Comparison of ENCODE assay signal across 15 cellular contexts in genomic region chr15:31400222-31400927, GRCh38.
DNase-seq lines count a peak whose midpoint lies in the region; ATAC-seq, FAIRE-seq and TF ChIP-seq lines count a peak whose summit lies in the region.
"Had no signal": no experiment of that assay in that cellular context is flagged by ENCODE, and none has a peak within 500 bp of the region (broad histone marks: within the 10 kb centered on the region; RNA-seq: fewer than 3 reads in every experiment).

No MANE protein-coding gene starts in this region.

- no peaks in the 10 kb centered on the region for H4K20me1 ChIP-seq in keratinocyte (ENCODE audit: control insufficient read depth, extremely low read depth, insufficient read depth, low read length)

- H3K4me1 Mint-ChIP-seq in activated T-helper 17 cell treated with anti-CD3 and anti-CD28 coated beads, Interleukin-2, amount 50 U/mL, for 72 hours: peaks cover 3% of the 10 kb centered on the region
- H3K4me1 Mint-ChIP-seq in Calu3 (ENCODE audit: low read depth, unreplicated experiment): peaks cover 4% of the 10 kb centered on the region

- H3K9me3 ChIP-seq in A549 (0 out of 3 replicates have a peak, but pooled peaks cover 6% of the 10 kb centered on the region), keratinocyte (ENCODE audit: control insufficient read depth, low read depth, low read length) (no peaks in the 10 kb centered on the region)
- H3K9me3 ChIP-seq: body of pancreas had no signal

- no peaks in the 10 kb centered on the region for H3K36me3 ChIP-seq in keratinocyte (ENCODE audit: control insufficient read depth in 2 of 2, extremely low read depth in 1 of 2, insufficient read depth in 2 of 2, low read length in 2 of 2)

- TF ChIP-seq EP300 in A549 (IDR thresholded peaks at IDR 0.05): no peak

- CTCF ChIA-PET in A549 (lab: Yijun Ruan, JAX): interaction anchor here (0.7 to 2.3 kb wide), 3 partner anchors 12 to 88 kb away, joined by 4 to 8 read pairs (median 5); no protein-coding TSS in a partner anchor
- CTCF ChIA-PET in Calu3 (lab: Charles Lee): no interaction called here

- no peaks in the 10 kb centered on the region for H3K27me3 Mint-ChIP-seq in activated T-helper 17 cell treated with anti-CD3 and anti-CD28 coated beads, Interleukin-2, amount 50 U/mL, for 72 hours
- H3K27me3 Mint-ChIP-seq in Calu3 (ENCODE audit: unreplicated experiment): no peaks in the 10 kb centered on the region
- H3K27me3 Mint-ChIP-seq: activated B cell treated with CpG ODN at 0.5 μM for 24 hours had no signal

- dilution Hi-C loops in keratinocyte (cut with MboI; ENCODE audit: extremely low pct_ligation_motif_present, low sequenced_read_pairs): no loop called here

- no peak for DNase-seq in A549 (ENCODE audit: low read depth in 1 of 2, low spot score in 1 of 2)
- peak; percentile 12 for DNase-seq in GM10266 (ENCODE audit: extremely low spot score)
- no peak for DNase-seq in keratinocyte (ENCODE audit: low read depth, low spot score)
- DNase-seq in NCI-H128 (lab: John Stamatoyannopoulos, UW; ENCODE audit: unreplicated experiment): no peak
- no peak for DNase-seq in Calu3
- DNase-seq in G401 (ENCODE audit: low spot score): no peak
- DNase-seq: activated B cell treated with CpG ODN at 0.5 μM for 24 hours, body of pancreas, GOT3, hypothalamus, NCI-H748 treated with DMSO at 0.1 percent for 48 hours, retina had no signal

- no peak for TF ChIP-seq RAD21 in A549 (conservative IDR thresholded peaks at IDR 0.05 in 1 of 2, IDR thresholded peaks at IDR 0.05 in 1 of 2)

- peaks cover 45% of the 10 kb centered on the region for H3K4me1 ChIP-seq in A549
- H3K4me1 ChIP-seq in keratinocyte (ENCODE audit: control insufficient read depth, extremely low read depth, insufficient read depth, low read length): peaks cover 59% of the 10 kb centered on the region

- H3K9me1 ChIP-seq in keratinocyte (ENCODE audit: control insufficient read depth, extremely low read depth, insufficient read depth, low read length): no peaks in the 10 kb centered on the region

- intact Hi-C loops in Calu3 (cut with micrococcal nuclease; ENCODE audit: unreplicated experiment): no loop called here

- BruUV-seq in Calu3 (replicated peaks; lab: Mats Ljungman, UMichigan): no TSS peak

- peak overlapping the region; percentile 68 for H2AFZ ChIP-seq in keratinocyte (ENCODE audit: control insufficient read depth, low read length)

- in situ Hi-C loops in G401 (cut with HindIII; ENCODE audit: low sequenced_read_pairs): no loop called here

- H3K27ac ChIP-seq in A549 (peak overlapping the region; percentile 14 to 90; a peak in 3 of 6 replicates), keratinocyte (ENCODE audit: control insufficient read depth, insufficient read depth, low read length) (peak overlapping the region; percentile 79)
- H3K27ac ChIP-seq: body of pancreas had no signal

- no peaks in the 10 kb centered on the region for H3K9me3 Mint-ChIP-seq in activated T-helper 17 cell treated with anti-CD3 and anti-CD28 coated beads, Interleukin-2, amount 50 U/mL, for 72 hours
- no peaks in the 10 kb centered on the region for H3K9me3 Mint-ChIP-seq in Calu3 (ENCODE audit: low read depth, unreplicated experiment)
- H3K9me3 Mint-ChIP-seq: activated B cell treated with CpG ODN at 0.5 μM for 24 hours had no signal

- no peak for TF ChIP-seq POLR2A in A549 (IDR thresholded peaks at IDR 0.05; ENCODE audit: low read length)

- WGBS in A549 (ENCODE audit: missing lambda C conversion rate): 86% methylated on average over 13 of the region's 13 CpGs

- H3K79me2 ChIP-seq in keratinocyte (ENCODE audit: control insufficient read depth, insufficient read depth, low read length): no peaks in the 10 kb centered on the region

- no peaks in the 10 kb centered on the region for H3K36me3 Mint-ChIP-seq in activated T-helper 17 cell treated with anti-CD3 and anti-CD28 coated beads, Interleukin-2, amount 50 U/mL, for 72 hours (ENCODE audit: low read depth)
- no peaks in the 10 kb centered on the region for H3K36me3 Mint-ChIP-seq in Calu3 (ENCODE audit: insufficient read depth, unreplicated experiment)
- H3K36me3 Mint-ChIP-seq: type B pancreatic cell had no signal

- H3K27ac Mint-ChIP-seq in activated T-helper 17 cell treated with anti-CD3 and anti-CD28 coated beads, Interleukin-2, amount 50 U/mL, for 72 hours: peak overlapping the region; percentile 32
- H3K27ac Mint-ChIP-seq in Calu3 (ENCODE audit: unreplicated experiment): no peak overlapping the region
- H3K27ac Mint-ChIP-seq: activated B cell treated with CpG ODN at 0.5 μM for 24 hours, type B pancreatic cell had no signal

- no peak for FAIRE-seq in A549 (lab: Jason Lieb, UNC)
- FAIRE-seq in keratinocyte (lab: Jason Lieb, UNC): peak; percentile 34
- FAIRE-seq: RCC 7860 had no signal

- H3K4me3 Mint-ChIP-seq in activated T-helper 17 cell treated with anti-CD3 and anti-CD28 coated beads, Interleukin-2, amount 50 U/mL, for 72 hours: no peak overlapping the region
- H3K4me3 Mint-ChIP-seq in Calu3 (ENCODE audit: low read depth, unreplicated experiment): no peak overlapping the region
- H3K4me3 Mint-ChIP-seq: activated B cell treated with CpG ODN at 0.5 μM for 24 hours, type B pancreatic cell had no signal

- POLR2A ChIA-PET in A549 (lab: Yijun Ruan, JAX): no interaction called here

- H3K4me2 ChIP-seq in A549 (peak overlapping the region; percentile 11; the same call in 1 of the 3 replicates), keratinocyte (ENCODE audit: control insufficient read depth, extremely low read depth, insufficient read depth, low read depth, low read length) (peak overlapping the region; percentile 49)

- H3K4me3 ChIP-seq in A549: no peak overlapping the region
- H3K4me3 ChIP-seq in keratinocyte (ENCODE audit: control insufficient read depth in 2 of 3, extremely low read depth in 1 of 3, insufficient read depth in 2 of 3, low read depth in 1 of 3, low read length in 3 of 3): no peak overlapping the region
- H3K4me3 ChIP-seq: body of pancreas had no signal

- peak overlapping the region; percentile 53 for H3K9ac ChIP-seq in keratinocyte (ENCODE audit: control insufficient read depth, extremely low read depth, insufficient read depth, low read length)

- no peak for ATAC-seq in A549
- ATAC-seq in activated T-helper 17 cell treated with anti-CD3 and anti-CD28 coated beads, Interleukin-2, amount 50 U/mL, for 72 hours (replicated peaks): no peak
- ATAC-seq: body of pancreas had no signal

- TF ChIP-seq CTCF in A549 (IDR thresholded peaks at IDR 0.05): no peak
- TF ChIP-seq CTCF in GM10266 (IDR thresholded peaks at IDR 0.05; ENCODE audit: control insufficient read depth, insufficient read depth, low read depth, missing control alignments): no peak
- TF ChIP-seq CTCF in keratinocyte (optimal IDR thresholded peaks at IDR 0.05 in 1 of 3, IDR thresholded peaks at IDR 0.05 in 1 of 3, conservative IDR thresholded peaks at IDR 0.05 in 1 of 3; ENCODE audit: extremely low read depth in 1 of 3, insufficient read depth in 2 of 3, low read length in 3 of 3): no peak
- TF ChIP-seq CTCF in Calu3 (IDR thresholded peaks at IDR 0.05; ENCODE audit: unreplicated experiment): no peak

- H3K27me3 ChIP-seq in keratinocyte (ENCODE audit: control insufficient read depth, extremely low read depth, insufficient read depth, low read length): no peaks in the 10 kb centered on the region
- H3K27me3 ChIP-seq: body of pancreas had no signal

TF ChIP-seq in A549, 52 proteins besides CTCF, POLR2A, EP300 and RAD21:
- TF ChIP-seq BHLHE40 (IDR thresholded peaks at IDR 0.05; ENCODE audit: low read depth, low read length): no peak
- no peak for TF ChIP-seq HDAC2 (IDR thresholded peaks at IDR 0.05)
- TF ChIP-seq REST (IDR thresholded peaks at IDR 0.05): no peak
- TF ChIP-seq FOSL2 (IDR thresholded peaks at IDR 0.05): no peak
- TF ChIP-seq FOSL2 (CRISPR knock-in tag; IDR thresholded peaks at IDR 0.05): no peak
- TF ChIP-seq ZSCAN20 (CRISPR knock-in tag; IDR thresholded peaks at IDR 0.05): no peak
- TF ChIP-seq ZFP36 (IDR thresholded peaks at IDR 0.05; ENCODE audit: borderline replicate concordance, partially characterized antibody): no peak
- no peak for TF ChIP-seq RNF2 (IDR thresholded peaks at IDR 0.05; ENCODE audit: borderline replicate concordance, low read depth)
- no peak for TF ChIP-seq FOSB (CRISPR knock-in tag; IDR thresholded peaks at IDR 0.05)
- TF ChIP-seq NPAS2 (CRISPR knock-in tag; IDR thresholded peaks at IDR 0.05; ENCODE audit: borderline replicate concordance): no peak
TF ChIP-seq in A549: peak in this region for 0.
